ENCODE assay signal across 1 cellular context in the genomic region with DNA sequence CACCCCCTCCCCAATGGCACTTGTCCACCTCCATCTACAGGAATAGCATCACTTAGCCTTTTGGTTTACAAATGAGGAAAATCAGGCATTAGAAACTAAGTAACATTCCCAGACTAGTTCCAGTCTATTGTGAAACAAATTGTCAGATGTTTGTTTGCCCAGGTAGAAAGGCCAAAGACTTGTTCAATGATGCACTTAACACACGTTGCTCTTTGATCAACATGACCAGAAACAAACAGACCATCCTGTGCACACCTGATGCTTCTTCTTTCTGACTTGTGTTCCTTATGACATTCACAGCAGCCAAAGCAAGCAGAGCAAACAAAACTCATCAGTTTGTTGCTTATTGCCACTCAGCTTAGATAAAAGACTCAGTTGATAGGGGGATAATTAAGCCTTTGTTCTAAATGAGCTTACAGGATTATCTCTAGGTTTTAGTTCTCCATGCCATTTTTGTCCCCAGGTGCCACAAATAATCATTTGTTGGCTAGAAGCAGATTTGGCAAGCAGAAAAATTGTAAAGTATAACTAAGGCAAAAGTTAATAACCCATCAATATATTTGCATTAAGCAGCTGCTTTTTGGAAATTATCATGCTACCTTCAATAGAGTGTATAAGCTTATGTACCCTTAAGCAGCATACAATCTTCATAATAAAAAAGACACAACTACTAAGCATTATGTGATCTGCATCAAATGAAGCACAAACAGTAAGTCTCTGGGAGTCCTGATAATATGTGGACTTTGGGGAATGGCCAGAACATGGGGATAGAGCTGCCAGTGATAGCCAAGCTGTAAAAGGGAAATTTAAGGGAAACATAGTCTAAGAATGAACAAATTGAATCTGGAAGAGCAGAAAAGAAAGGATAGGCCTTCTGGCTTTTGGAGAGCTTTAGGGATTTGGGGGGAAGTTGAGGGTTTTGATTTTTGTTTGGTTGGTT.
TF ChIP-seq lines count a peak whose summit lies in the region.

No MANE protein-coding gene starts in this region.

TF ChIP-seq in HepG2, 621 proteins besides CTCF, POLR2A, EP300 and RAD21 (continued from another document):
- peak; percentile 76 for TF ChIP-seq BCL6 (CRISPR knock-in tag; IDR thresholded peaks at IDR 0.05)
- no peak for TF ChIP-seq CBFB (CRISPR knock-in tag; IDR thresholded peaks at IDR 0.05)
- TF ChIP-seq PLRG1 (conservative IDR thresholded peaks at IDR 0.05) = no peak
- TF ChIP-seq FOXA1 (IDR thresholded peaks at IDR 0.05) = no peak
- TF ChIP-seq FOXA1 (CRISPR knock-in tag; IDR thresholded peaks at IDR 0.05) = no peak
- TF ChIP-seq, protein P1, sequence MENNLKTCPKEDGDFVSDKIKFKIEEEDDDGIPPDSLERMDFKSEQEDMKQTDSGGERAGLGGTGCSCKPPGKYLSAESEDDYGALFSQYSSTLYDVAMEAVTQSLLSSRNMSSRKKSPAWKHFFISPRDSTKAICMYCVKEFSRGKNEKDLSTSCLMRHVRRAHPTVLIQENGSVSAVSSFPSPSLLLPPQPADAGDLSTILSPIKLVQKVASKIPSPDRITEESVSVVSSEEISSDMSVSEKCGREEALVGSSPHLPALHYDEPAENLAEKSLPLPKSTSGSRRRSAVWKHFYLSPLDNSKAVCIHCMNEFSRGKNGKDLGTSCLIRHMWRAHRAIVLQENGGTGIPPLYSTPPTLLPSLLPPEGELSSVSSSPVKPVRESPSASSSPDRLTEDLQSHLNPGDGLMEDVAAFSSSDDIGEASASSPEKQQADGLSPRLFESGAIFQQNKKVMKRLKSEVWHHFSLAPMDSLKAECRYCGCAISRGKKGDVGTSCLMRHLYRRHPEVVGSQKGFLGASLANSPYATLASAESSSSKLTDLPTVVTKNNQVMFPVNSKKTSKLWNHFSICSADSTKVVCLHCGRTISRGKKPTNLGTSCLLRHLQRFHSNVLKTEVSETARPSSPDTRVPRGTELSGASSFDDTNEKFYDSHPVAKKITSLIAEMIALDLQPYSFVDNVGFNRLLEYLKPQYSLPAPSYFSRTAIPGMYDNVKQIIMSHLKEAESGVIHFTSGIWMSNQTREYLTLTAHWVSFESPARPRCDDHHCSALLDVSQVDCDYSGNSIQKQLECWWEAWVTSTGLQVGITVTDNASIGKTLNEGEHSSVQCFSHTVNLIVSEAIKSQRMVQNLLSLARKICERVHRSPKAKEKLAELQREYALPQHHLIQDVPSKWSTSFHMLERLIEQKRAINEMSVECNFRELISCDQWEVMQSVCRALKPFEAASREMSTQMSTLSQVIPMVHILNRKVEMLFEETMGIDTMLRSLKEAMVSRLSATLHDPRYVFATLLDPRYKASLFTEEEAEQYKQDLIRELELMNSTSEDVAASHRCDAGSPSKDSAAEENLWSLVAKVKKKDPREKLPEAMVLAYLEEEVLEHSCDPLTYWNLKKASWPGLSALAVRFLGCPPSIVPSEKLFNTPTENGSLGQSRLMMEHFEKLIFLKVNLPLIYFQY (CRISPR knock-in tag; IDR thresholded peaks at IDR 0.05; ENCODE audit: borderline replicate concordance) = no peak
- no peak for TF ChIP-seq ZNF652 (CRISPR knock-in tag; IDR thresholded peaks at IDR 0.05; ENCODE audit: borderline replicate concordance, low read depth)
- no peak for TF ChIP-seq ZFY (CRISPR knock-in tag; IDR thresholded peaks at IDR 0.05)
- TF ChIP-seq ZEB1 (IDR thresholded peaks at IDR 0.05; ENCODE audit: insufficient replicate concordance, low read depth) = peak; percentile 86
- TF ChIP-seq CREM (IDR thresholded peaks at IDR 0.05) = peak; percentile 63
- no peak for TF ChIP-seq CREM (CRISPR knock-in tag; IDR thresholded peaks at IDR 0.05)
- TF ChIP-seq SALL1 (CRISPR knock-in tag; IDR thresholded peaks at IDR 0.05) = peak; percentile 83; the same call in 1 of the 2 replicates
- TF ChIP-seq TP53 (CRISPR knock-in tag; conservative IDR thresholded peaks at IDR 0.05) = no peak
- TF ChIP-seq THYN1 (CRISPR knock-in tag; IDR thresholded peaks at IDR 0.05; ENCODE audit: borderline replicate concordance, low read depth) = no peak
- TF ChIP-seq NFRKB (IDR thresholded peaks at IDR 0.05) = no peak
- no peak for TF ChIP-seq SYNCRIP (IDR thresholded peaks at IDR 0.05; ENCODE audit: insufficient read depth, low read depth, low read length)
- TF ChIP-seq, protein P2, sequence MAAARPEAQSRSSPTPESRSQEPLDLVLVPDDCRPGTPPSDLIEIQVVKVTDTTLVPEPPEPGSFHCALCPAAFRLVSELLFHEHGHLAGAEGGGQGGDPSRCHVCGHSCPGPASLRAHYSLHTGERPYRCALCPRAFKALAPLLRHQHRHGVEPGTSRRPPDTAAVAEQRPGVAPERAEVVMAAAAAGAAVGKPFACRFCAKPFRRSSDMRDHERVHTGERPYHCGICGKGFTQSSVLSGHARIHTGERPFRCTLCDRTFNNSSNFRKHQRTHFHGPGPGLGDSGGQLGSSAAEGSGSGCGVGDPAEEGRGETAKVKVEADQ (CRISPR knock-in tag; IDR thresholded peaks at IDR 0.05; ENCODE audit: borderline replicate concordance) = no peak
- TF ChIP-seq POLR2AphosphoS2 (IDR thresholded peaks at IDR 0.05; ENCODE audit: low read depth, low read length) = no peak
- TF ChIP-seq, protein P3, sequence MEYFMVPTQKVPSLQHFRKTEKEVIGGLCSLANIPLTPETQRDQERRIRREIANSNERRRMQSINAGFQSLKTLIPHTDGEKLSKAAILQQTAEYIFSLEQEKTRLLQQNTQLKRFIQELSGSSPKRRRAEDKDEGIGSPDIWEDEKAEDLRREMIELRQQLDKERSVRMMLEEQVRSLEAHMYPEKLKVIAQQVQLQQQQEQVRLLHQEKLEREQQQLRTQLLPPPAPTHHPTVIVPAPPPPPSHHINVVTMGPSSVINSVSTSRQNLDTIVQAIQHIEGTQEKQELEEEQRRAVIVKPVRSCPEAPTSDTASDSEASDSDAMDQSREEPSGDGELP (IDR thresholded peaks at IDR 0.05; ENCODE audit: borderline replicate concordance, low read depth) = peak; percentile 56; the same call in 1 of the 2 replicates
- 0 out of 2 replicates have a peak, but pooled peaks have one; percentile 50 for TF ChIP-seq TRIM24 (CRISPR knock-in tag; IDR thresholded peaks at IDR 0.05)
- TF ChIP-seq RNF2 (conservative IDR thresholded peaks at IDR 0.05; ENCODE audit: low read depth) = no peak
- TF ChIP-seq, protein P4, sequence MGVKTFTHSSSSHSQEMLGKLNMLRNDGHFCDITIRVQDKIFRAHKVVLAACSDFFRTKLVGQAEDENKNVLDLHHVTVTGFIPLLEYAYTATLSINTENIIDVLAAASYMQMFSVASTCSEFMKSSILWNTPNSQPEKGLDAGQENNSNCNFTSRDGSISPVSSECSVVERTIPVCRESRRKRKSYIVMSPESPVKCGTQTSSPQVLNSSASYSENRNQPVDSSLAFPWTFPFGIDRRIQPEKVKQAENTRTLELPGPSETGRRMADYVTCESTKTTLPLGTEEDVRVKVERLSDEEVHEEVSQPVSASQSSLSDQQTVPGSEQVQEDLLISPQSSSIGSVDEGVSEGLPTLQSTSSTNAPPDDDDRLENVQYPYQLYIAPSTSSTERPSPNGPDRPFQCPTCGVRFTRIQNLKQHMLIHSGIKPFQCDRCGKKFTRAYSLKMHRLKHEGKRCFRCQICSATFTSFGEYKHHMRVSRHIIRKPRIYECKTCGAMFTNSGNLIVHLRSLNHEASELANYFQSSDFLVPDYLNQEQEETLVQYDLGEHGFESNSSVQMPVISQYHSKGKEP (CRISPR knock-in tag; IDR thresholded peaks at IDR 0.05) = no peak
- no peak for TF ChIP-seq AKAP8 (CRISPR knock-in tag; IDR thresholded peaks at IDR 0.05)
TF ChIP-seq in HepG2: peak in this region for 84.
